17 cellular contexts compared by ENCODE assay signal in the genomic region with DNA sequence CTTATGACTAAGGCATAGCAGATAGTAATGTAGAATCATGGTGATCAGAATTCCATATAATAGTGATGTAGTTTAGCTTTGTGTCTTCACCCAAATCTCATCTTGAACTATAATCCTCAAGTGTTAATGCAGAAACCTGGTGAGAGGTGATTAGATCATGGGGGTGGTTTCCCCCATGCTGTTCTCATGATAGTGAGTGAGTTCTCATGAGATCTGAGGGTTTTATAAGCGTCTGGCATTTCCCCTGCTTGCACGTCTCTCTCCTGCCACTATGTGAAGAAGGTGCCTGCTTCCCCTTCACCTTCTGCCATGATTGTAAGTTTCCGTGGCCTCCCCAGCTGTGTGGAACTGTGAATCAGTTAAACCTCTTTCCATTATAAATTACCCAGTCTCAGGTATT.
"Had no signal": no experiment of that assay in that cellular context is flagged by ENCODE, and none has a peak within 500 bp of the region (broad histone marks: within the 10 kb centered on the region; RNA-seq: fewer than 3 reads in every experiment).

No MANE protein-coding gene starts in this region.

- H3K4me3 ChIP-seq: esophagus muscularis mucosa, heart right ventricle, left ventricle myocardium inferior, SJSA1, spleen, tibial artery had no signal

- H3K27ac ChIP-seq: esophagus muscularis mucosa, heart right ventricle, left ventricle myocardium inferior, SJSA1, spleen, tibial artery, WERI-Rb-1 had no signal

- DNase-seq: cerebellar nuclear complex; effector CD4-positive, alpha-beta T cell; heart right ventricle; immature natural killer cell; kidney glomerular epithelial cell; left ventricle myocardium inferior; mammary epithelial cell; retina; spleen; T-helper 17 cell; tibial artery; WERI-Rb-1 had no signal

- FAIRE-seq: astrocyte, bronchial epithelial cell, urothelium cell line had no signal

- H3K9me3 ChIP-seq: esophagus muscularis mucosa, heart right ventricle, left ventricle myocardium inferior, SJSA1, spleen, tibial artery had no signal

- H3K36me3 ChIP-seq: esophagus muscularis mucosa, heart right ventricle, left ventricle myocardium inferior, SJSA1, spleen, tibial artery, WERI-Rb-1 had no signal

- H3K27me3 ChIP-seq: esophagus muscularis mucosa, heart right ventricle, SJSA1, spleen, tibial artery had no signal

- H3K4me1 ChIP-seq: esophagus muscularis mucosa, SJSA1, spleen, tibial artery had no signal
